8 cellular contexts compared by ENCODE assay signal in genomic region chr2:70553584-70554337, GRCh38. TPM values are rescaled to one million over a fixed set of nuclear protein-coding genes. Genes with fewer than 3 reads are reported as not detected.
A peak's percentile ranks its signal among the peaks of the same experiment; 100 is the strongest.
DNase-seq lines count a peak whose midpoint lies in the region; ATAC-seq, FAIRE-seq and TF ChIP-seq lines count a peak whose summit lies in the region.

Gene TGFA (minus strand): TSS chr2:70553826. CDS start chr2:70553767, 59 bp downstream.

- TF ChIP-seq RAD21 in SK-N-SH (IDR thresholded peaks at IDR 0.05; ENCODE audit: low read length), result peak; percentile 27

- H3K9ac ChIP-seq in SK-N-SH, result no peak within 1 kb of the TSS

- H3K4me3 ChIP-seq in SK-N-SH (ENCODE audit: low read depth in 2 of 2, low read length in 1 of 2), result peak within 1 kb of the TSS; percentile 50 to 62
- peak within 1 kb of the TSS; percentile 63 to 85 (median 70) for H3K4me3 ChIP-seq in heart left ventricle

- H3K27me3 ChIP-seq in SK-N-SH (ENCODE audit: insufficient read depth) (peaks cover 42% of the 10 kb centered on the region), heart left ventricle (peaks cover 8 to 73% (median 21%) of the 10 kb centered on the region in 9 donors)

- no peaks in the 10 kb centered on the region for H3K9me3 ChIP-seq in SK-N-SH
- no peaks in the 10 kb centered on the region for H3K9me3 ChIP-seq in heart left ventricle

- no peaks in the 10 kb centered on the region for H3K79me2 ChIP-seq in SK-N-SH (ENCODE audit: insufficient read depth)

- H2AFZ ChIP-seq in SK-N-SH (ENCODE audit: low read depth), result peak within 1 kb of the TSS; percentile 78; the same call in 1 of the 2 replicates

- H3K4me3 Mint-ChIP-seq in activated naive CD8-positive, alpha-beta T cell, result peak within 1 kb of the TSS; percentile 88
- peak within 1 kb of the TSS; percentile 95 for H3K4me3 Mint-ChIP-seq in type B pancreatic cell

- no peaks in the 10 kb centered on the region for H4K20me1 ChIP-seq in SK-N-SH (ENCODE audit: insufficient read depth)

- ATAC-seq in GM21576 (IDR thresholded peaks at IDR 0.05; ENCODE audit: unreplicated experiment) (peak; percentile 65), heart left ventricle (peak; percentile 55 to 94 (median 88))

- peaks cover 23% of the 10 kb centered on the region for H3K4me1 Mint-ChIP-seq in activated naive CD8-positive, alpha-beta T cell (ENCODE audit: low read depth)
- H3K4me1 Mint-ChIP-seq in type B pancreatic cell (ENCODE audit: unreplicated experiment), result peaks cover 23% of the 10 kb centered on the region

- peaks cover 7% of the 10 kb centered on the region for H3F3A ChIP-seq in SK-N-SH (replicated peaks; ENCODE audit: insufficient read depth)

- TF ChIP-seq CTCF in D721Med (IDR thresholded peaks at IDR 0.05; ENCODE audit: insufficient read depth, missing control alignments) (peak; percentile 37), SK-N-SH (IDR thresholded peaks at IDR 0.05) (peak; percentile 67), heart left ventricle (IDR thresholded peaks at IDR 0.05) (peak in 11 of 12 donors; percentile 47 to 75 (median 66)), type B pancreatic cell (conservative IDR thresholded peaks at IDR 0.05) (peak; percentile 79)

- peak within 1 kb of the TSS; percentile 51 for H3K27ac Mint-ChIP-seq in activated naive CD8-positive, alpha-beta T cell
- H3K27ac Mint-ChIP-seq in type B pancreatic cell, result peak within 1 kb of the TSS; percentile 92

- H3K9me3 Mint-ChIP-seq in activated naive CD8-positive, alpha-beta T cell (ENCODE audit: low read depth), result no peaks in the 10 kb centered on the region
- H3K9me3 Mint-ChIP-seq in type B pancreatic cell, result no peaks in the 10 kb centered on the region

- H3K27me3 Mint-ChIP-seq in activated naive CD8-positive, alpha-beta T cell, result peaks cover 3% of the 10 kb centered on the region
- peaks cover 74% of the 10 kb centered on the region for H3K27me3 Mint-ChIP-seq in type B pancreatic cell

- POLR2A ChIA-PET in SK-N-SH (lab: Yijun Ruan, JAX), result no interaction called here

- WGBS in SK-N-SH (ENCODE audit: low lambda C conversion rate), result 0% methylated on average over 5 of the region's 88 CpGs
- WGBS in heart left ventricle, 4 donors, result 0 to 1% (median 0%) methylated on average over 32 to 88 of the region's 88 CpGs

- DNase-seq in D721Med (ENCODE audit: insufficient read length, low spot score) (peak; percentile 35), LHCN-M2 (ENCODE audit: low read depth) (peak; percentile 13), SK-N-SH (peak; percentile 88), heart left ventricle (peak; percentile 50 to 82 (median 60)), pons (ENCODE audit: low spot score) (peak; percentile 74), type B pancreatic cell (ENCODE audit: extremely low spot score, unreplicated experiment) (peak; percentile 86)

- TF ChIP-seq POLR2A in heart left ventricle (IDR thresholded peaks at IDR 0.05), result peak in 1 of 2 donors; percentile 16

- H3K27ac ChIP-seq in SK-N-SH (ENCODE audit: low read depth in 2 of 2, low read length in 1 of 2) (no peak within 1 kb of the TSS), heart left ventricle (peak within 1 kb of the TSS in 10 of 12 donors; percentile 13 to 81 (median 44))

- H3K36me3 Mint-ChIP-seq in activated naive CD8-positive, alpha-beta T cell, result no peaks in the 10 kb centered on the region
- H3K36me3 Mint-ChIP-seq in type B pancreatic cell, result peaks cover 5% of the 10 kb centered on the region

- intact Hi-C loops in heart left ventricle (cut with DNase I), result loop anchor here in 2 of 10 donors (2.0 to 10.0 kb wide), 3 partner anchors 61 to 209 kb away; no protein-coding TSS in a partner anchor

- FAIRE-seq in D721Med (lab: Jason Lieb, UNC), result no peak

- TF ChIP-seq EP300 in SK-N-SH (IDR thresholded peaks at IDR 0.05; ENCODE audit: borderline replicate concordance in 1 of 2, low read depth in 1 of 2, low read length in 1 of 2), result no peak

- peak within 1 kb of the TSS; percentile 86 for H3K4me2 ChIP-seq in SK-N-SH

- CTCF ChIA-PET in SK-N-SH (lab: Yijun Ruan, JAX), result interaction anchor here (1.0 to 2.6 kb wide), 8 partner anchors 10 to 213 kb away, joined by 3 to 10 read pairs (median 4); no protein-coding TSS in a partner anchor

- H3K9me2 ChIP-seq in SK-N-SH, result no peaks in the 10 kb centered on the region

- no peaks in the 10 kb centered on the region for H3K36me3 ChIP-seq in SK-N-SH (replicated peaks in 1 of 2; ENCODE audit: control insufficient read depth in 1 of 2, insufficient read depth in 2 of 2, low read length in 1 of 2)
- H3K36me3 ChIP-seq in heart left ventricle, result no peaks in the 10 kb centered on the region

- H3K4me1 ChIP-seq in SK-N-SH (ENCODE audit: control insufficient read depth in 1 of 2, insufficient read depth in 2 of 2, low read depth in 1 of 2, low read length in 1 of 2), result peaks cover 0 to 11% of the 10 kb centered on the region in 2 experiments; a peak in 1 of 4 replicates
- H3K4me1 ChIP-seq in heart left ventricle, result peaks cover 0 to 23% (median 11%) of the 10 kb centered on the region in 12 donors

TF ChIP-seq in SK-N-SH, 30 proteins besides CTCF, POLR2A, EP300 and RAD21:
- TF ChIP-seq CHD2 (IDR thresholded peaks at IDR 0.05; ENCODE audit: low read length, partially characterized antibody), result no peak
- TF ChIP-seq YY1 (IDR thresholded peaks at IDR 0.05; ENCODE audit: low read depth), result no peak
- no peak for TF ChIP-seq RXRA (IDR thresholded peaks at IDR 0.05; ENCODE audit: borderline replicate concordance, low read depth)
- TF ChIP-seq SMC3 (IDR thresholded peaks at IDR 0.05; ENCODE audit: low read depth, low read length), result peak; percentile 40; the same call in 1 of the 2 replicates
- TF ChIP-seq USF1 (IDR thresholded peaks at IDR 0.05; ENCODE audit: borderline replicate concordance, low read depth), result no peak
TF ChIP-seq in SK-N-SH: peak in this region for 1.

RNA-seq across cellular contexts. Expression of gene TGFA, which starts in this region (rescaled TPM):
- total RNA-seq in LHCN-M2 (2014; rRNA removed) (not detected in 2 replicates), heart left ventricle (1 to 10 TPM in 5 of 9 donors, under 1 TPM in 4; 0.56 to 4.9 (median 1.0) TPM), type B pancreatic cell (ENCODE audit: low replicate concordance) (6.8 and 21.0 TPM in 2 replicates)
- polyA plus RNA-seq in LHCN-M2 (2012), result not detected
- polyA plus RNA-seq in SK-N-SH (2012; rRNA removed) (not detected in 2 replicates), heart left ventricle (1 to 10 TPM in 1 of 2 donors, under 1 TPM in 1; 0.50 to 1.3 TPM)
- 0.01 TPM in 1 of 2 replicates, not detected in the other for polyA plus RNA-seq in SK-N-SH (2012; cell fraction: cytosol; rRNA removed)
- not detected in 2 replicates for polyA plus RNA-seq in SK-N-SH (2012; cell fraction: nucleus; rRNA removed)

Comparison
In these comparisons a context has a peak if more than half of its experiments do, and no peak if none do; other contexts are left out.
1. Peak in DNase-seq in LHCN-M2; RNA of the gene not detected or under 1 TPM.
2. Peak in DNase-seq, H3K4me3 ChIP-seq and H3K4me2 ChIP-seq in SK-N-SH; RNA of the gene not detected or under 1 TPM.
3. DNase-seq: peak in every context shown above with its lines; median percentile 88 in SK-N-SH; 86 in type B pancreatic cell; 74 in pons; 60 in heart left ventricle; 35 in D721Med; 13 in LHCN-M2.
4. H3K27ac ChIP-seq: peak in heart left ventricle (10 of 12); none in SK-N-SH (0 of 2).
5. Peak in every context shown above with its lines, with median percentiles within 50 percentile points of each other: CTCF ChIP-seq.